Comparison of ENCODE assay signal across 17 cellular contexts in the genomic region with DNA sequence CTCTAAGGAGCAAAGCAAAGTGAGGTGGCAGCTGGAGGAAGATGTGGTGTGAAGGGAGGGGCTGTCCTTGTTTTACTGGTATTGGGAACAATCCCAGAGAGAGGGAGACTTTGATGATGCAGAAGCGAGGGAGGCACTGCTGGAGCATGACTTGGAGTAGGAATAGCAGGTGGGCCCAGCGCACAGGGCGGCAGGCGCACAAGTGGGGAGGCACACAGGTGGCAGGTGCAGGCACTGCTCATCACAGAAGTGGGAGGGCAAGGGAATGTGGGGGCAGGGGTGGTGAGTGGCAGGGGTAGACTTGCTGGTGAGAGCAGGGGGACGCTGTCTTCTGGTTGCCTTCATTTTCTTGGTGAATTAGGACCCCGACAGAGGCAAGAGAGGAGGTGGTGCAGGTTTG. TPM values are rescaled to one million over a fixed set of nuclear protein-coding genes. Genes with fewer than 3 reads are reported as not detected.
"Had no signal": no experiment of that assay in that cellular context is flagged by ENCODE, and none has a peak within 500 bp of the region (broad histone marks: within the 10 kb centered on the region; RNA-seq: fewer than 3 reads in every experiment).

No MANE protein-coding gene starts in this region.

- H3K9me3 Mint-ChIP-seq: natural killer cell had no signal

- H3K4me3 ChIP-seq: ascending aorta, lower lobe of right lung, tibial artery had no signal

- ATAC-seq: activated CD4-positive, alpha-beta T cell treated with anti-CD3 and anti-CD28 coated beads for 36 hours; lower lobe of right lung; natural killer cell; stimulated activated naive CD8-positive, alpha-beta T cell treated with anti-CD3 and anti-CD28 coated beads, Interleukin-15, Interleukin-2, amounts not matched to agents 100 U/mL and 50 U/mL, for 24 hours had no signal

- H3K27me3 ChIP-seq: ascending aorta, tibial artery had no signal

- H3K36me3 ChIP-seq: ascending aorta, tibial artery had no signal

- H3K27me3 Mint-ChIP-seq: activated CD4-positive, alpha-beta T cell treated with anti-CD3 and anti-CD28 coated beads for 36 hours had no signal

- DNase-seq: activated CD4-positive, alpha-beta T cell treated with anti-CD3 and anti-CD28 coated beads for 36 hours; activated CD4-positive, alpha-beta T cell treated with anti-CD3 and anti-CD28 coated beads, Interleukin-2, amount 50 U/mL, for 48 hours; activated effector memory CD4-positive, alpha-beta T cell treated with Interleukin-2 at 50 U/mL for 16 hours; activated naive CD4-positive, alpha-beta T cell treated with anti-CD3 and anti-CD28 coated beads, Interleukin-2, amount 50 U/mL, for 16 hours; activated T-cell treated with anti-CD3 and anti-CD28 coated beads, Interleukin-2, amount 50 U/mL, for 1 hour; lower lobe of right lung; natural killer cell; occipital lobe; stimulated activated CD4-positive, alpha-beta T cell treated with anti-CD3 and anti-CD28 coated beads, Interleukin-12 subunit alpha, Interleukin-12 subunit beta, amount 100 ng/mL, for 4 hours; stimulated activated CD4-positive, alpha-beta T cell treated with anti-CD3 and anti-CD28 coated beads, Interleukin-2, amount 100 ng/mL, for 24 hours; stimulated activated naive CD8-positive, alpha-beta T cell treated with anti-CD3 and anti-CD28 coated beads, Interleukin-15, Interleukin-2, amounts not matched to agents 100 U/mL and 50 U/mL, for 24 hours; substantia nigra; SW 1271; T-helper 2 cell; tibial artery had no signal

- H3K9me3 ChIP-seq: ascending aorta, lower lobe of right lung, tibial artery had no signal

- H3K27ac ChIP-seq: ascending aorta, lower lobe of right lung, tibial artery had no signal

- H3K4me3 Mint-ChIP-seq: activated CD4-positive, alpha-beta T cell treated with anti-CD3 and anti-CD28 coated beads for 36 hours; natural killer cell had no signal

- H3K27ac Mint-ChIP-seq: activated CD4-positive, alpha-beta T cell treated with anti-CD3 and anti-CD28 coated beads for 36 hours; natural killer cell had no signal

- H3K4me1 Mint-ChIP-seq: activated CD4-positive, alpha-beta T cell treated with anti-CD3 and anti-CD28 coated beads for 36 hours; natural killer cell had no signal

- H3K36me3 Mint-ChIP-seq: natural killer cell had no signal

- H3K4me1 ChIP-seq: ascending aorta, lower lobe of right lung, tibial artery had no signal

RNA-seq across cellular contexts. Expression of gene IFI27, which starts 11.5 kb away (rescaled TPM):
- total RNA-seq: epithelial cell of proximal tubule had no signal

RNA-seq across cellular contexts. Expression of gene IFI27L1, which starts 17.9 kb away (rescaled TPM):
- total RNA-seq: ascending aorta had no signal
